ENCODE assay signal across 8 cellular contexts in the genomic region with DNA sequence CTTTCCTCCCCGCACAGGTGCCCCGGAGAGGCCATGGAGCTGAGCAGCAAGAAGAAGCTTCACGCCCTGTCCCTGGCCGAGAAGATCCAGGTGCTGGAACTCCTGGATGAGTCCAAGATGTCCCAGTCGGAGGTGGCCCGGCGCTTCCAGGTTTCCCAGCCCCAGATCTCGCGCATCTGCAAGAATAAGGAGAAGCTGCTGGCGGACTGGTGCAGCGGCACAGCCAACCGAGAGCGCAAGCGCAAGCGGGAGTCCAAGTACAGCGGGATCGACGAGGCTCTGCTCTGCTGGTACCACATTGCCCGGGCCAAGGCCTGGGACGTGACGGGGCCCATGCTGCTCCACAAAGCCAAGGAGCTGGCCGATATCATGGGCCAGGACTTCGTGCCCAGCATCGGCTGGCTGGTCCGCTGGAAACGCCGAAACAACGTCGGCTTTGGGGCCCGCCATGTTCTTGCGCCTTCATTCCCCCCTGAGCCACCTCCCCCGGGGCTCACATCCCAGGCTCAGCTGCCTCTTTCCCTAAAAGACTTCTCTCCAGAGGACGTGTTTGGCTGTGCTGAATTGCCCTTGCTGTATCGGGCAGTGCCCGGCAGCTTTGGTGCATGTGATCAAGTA. TPM values are rescaled to one million over a fixed set of nuclear protein-coding genes. Genes with fewer than 3 reads are reported as not detected.
DNase-seq lines count a peak whose midpoint lies in the region; ATAC-seq, FAIRE-seq and TF ChIP-seq lines count a peak whose summit lies in the region.

No MANE protein-coding gene starts in this region.

- H3K4me3 ChIP-seq in CD4-positive, CD25-positive, alpha-beta regulatory T cell (ENCODE audit: low read depth, low read length), result no peak overlapping the region
- H3K4me3 ChIP-seq in OCI-LY7 (ENCODE audit: low read depth, low read length, poor library complexity, severe bottlenecking) (peak overlapping the region; percentile 73), neural progenitor cell (peak overlapping the region; percentile 70)

- peaks cover 14% of the 10 kb centered on the region for H3K27me3 Mint-ChIP-seq in CD4-positive, CD25-positive, alpha-beta regulatory T cell
- H3K27me3 Mint-ChIP-seq in neural progenitor cell (ENCODE audit: insufficient read depth, low read depth), result peaks cover 12% of the 10 kb centered on the region

- POLR2A ChIA-PET in OCI-LY7 (lab: Charles Lee), result interaction anchor here (1.4 kb wide), 1 partner anchor 22 kb away, joined by 4 read pairs; a partner anchor contains a TSS

- H3K4me3 Mint-ChIP-seq in CD4-positive, CD25-positive, alpha-beta regulatory T cell, result peak overlapping the region; percentile 77 to 95 (median 86)
- H3K4me3 Mint-ChIP-seq in neural progenitor cell, result peak overlapping the region; percentile 88

- intact Hi-C loops in OCI-LY7 (cut with micrococcal nuclease; ENCODE audit: unreplicated experiment), result no loop called here

- no peaks in the 10 kb centered on the region for H3K27me3 ChIP-seq in CD4-positive, CD25-positive, alpha-beta regulatory T cell (ENCODE audit: control insufficient read depth, insufficient read depth, low read length)
- peaks cover 26% of the 10 kb centered on the region for H3K27me3 ChIP-seq in neural progenitor cell

- H3K36me3 ChIP-seq in CD4-positive, CD25-positive, alpha-beta regulatory T cell (ENCODE audit: control insufficient read depth, insufficient read depth, low read length), result peaks cover 17% of the 10 kb centered on the region
- H3K36me3 ChIP-seq in OCI-LY7 (ENCODE audit: insufficient read depth, low read length) (peaks cover 22% of the 10 kb centered on the region), neural progenitor cell (no peaks in the 10 kb centered on the region)

- CTCF ChIA-PET in OCI-LY7 (lab: Charles Lee; ENCODE audit: unreplicated experiment), result interaction anchor here (0.9 kb wide), 1 partner anchor 22 kb away, joined by 5 read pairs; a partner anchor contains a TSS

- peaks cover 5 to 18% (median 9%) of the 10 kb centered on the region in 4 donors for H3K4me1 Mint-ChIP-seq in CD4-positive, CD25-positive, alpha-beta regulatory T cell
- peaks cover 25% of the 10 kb centered on the region for H3K4me1 Mint-ChIP-seq in neural progenitor cell

- BruUV-seq in OCI-LY7 (replicated peaks; lab: Mats Ljungman, UMichigan), result no TSS peak

- no peak for ATAC-seq in CD4-positive, CD25-positive, alpha-beta regulatory T cell (ENCODE audit: low read depth in 2 of 2)
- ATAC-seq in esophagus mucosa (peak; percentile 7), left lobe of liver (no peak)

- DNase-seq in CD4-positive, CD25-positive, alpha-beta regulatory T cell, result no peak
- no peak for DNase-seq in OCI-LY7 (ENCODE audit: low spot score)
- DNase-seq in neural progenitor cell (ENCODE audit: low spot score), result peak; percentile 56
- no peak for DNase-seq in NCI-H2171 (lab: John Stamatoyannopoulos, UW)
- DNase-seq in T-helper 9 cell, result no peak
- DNase-seq in left lobe of liver (ENCODE audit: low spot score), result no peak
- no peak for DNase-seq in GM12891 (ENCODE audit: insufficient read length, low spot score)

- H4K20me1 ChIP-seq in OCI-LY7 (ENCODE audit: insufficient read depth, low read length), result no peaks in the 10 kb centered on the region
- H4K20me1 ChIP-seq in neural progenitor cell (ENCODE audit: low read depth), result peaks cover 30% of the 10 kb centered on the region

- H3K9ac ChIP-seq in neural progenitor cell, result no peak overlapping the region

- no peaks in the 10 kb centered on the region for H3K79me2 ChIP-seq in OCI-LY7 (ENCODE audit: insufficient read depth, low read depth, low read length)
- H3K79me2 ChIP-seq in neural progenitor cell (ENCODE audit: low read depth), result no peaks in the 10 kb centered on the region

- no peak for TF ChIP-seq CTCF in OCI-LY7 (conservative IDR thresholded peaks at IDR 0.05; ENCODE audit: low read length)
- TF ChIP-seq CTCF in neural progenitor cell (IDR thresholded peaks at IDR 0.05), result no peak

- TF ChIP-seq POLR2A in GM12891 (IDR thresholded peaks at IDR 0.05; ENCODE audit: low read depth, low read length), result no peak

- H3K4me2 ChIP-seq in OCI-LY7 (ENCODE audit: low read length) (peak overlapping the region; percentile 84), neural progenitor cell (peak overlapping the region; percentile 96)

- no peak for FAIRE-seq in GM12891 (lab: Jason Lieb, UNC)

- no peak overlapping the region for H2AFZ ChIP-seq in OCI-LY7 (ENCODE audit: low read length)
- peak overlapping the region; percentile 82 for H2AFZ ChIP-seq in neural progenitor cell (replicated peaks)

- no peak overlapping the region for H3K27ac ChIP-seq in CD4-positive, CD25-positive, alpha-beta regulatory T cell (ENCODE audit: insufficient read depth, low read length, poor library complexity, severe bottlenecking)
- H3K27ac ChIP-seq in OCI-LY7 (ENCODE audit: low read depth, low read length, poor library complexity, severe bottlenecking) (no peak overlapping the region), neural progenitor cell (no peak overlapping the region)

- H3K4me1 ChIP-seq in CD4-positive, CD25-positive, alpha-beta regulatory T cell (ENCODE audit: control insufficient read depth, insufficient read depth, low read length, poor library complexity, severe bottlenecking), result peaks cover 10% of the 10 kb centered on the region
- H3K4me1 ChIP-seq in OCI-LY7 (ENCODE audit: insufficient read depth, low read length, poor library complexity, severe bottlenecking) (peaks cover 10% of the 10 kb centered on the region), neural progenitor cell (peaks cover 23% of the 10 kb centered on the region)

- H3K9me3 Mint-ChIP-seq in CD4-positive, CD25-positive, alpha-beta regulatory T cell, result no peaks in the 10 kb centered on the region
- no peaks in the 10 kb centered on the region for H3K9me3 Mint-ChIP-seq in neural progenitor cell

- peaks cover 11% of the 10 kb centered on the region for H3K36me3 Mint-ChIP-seq in CD4-positive, CD25-positive, alpha-beta regulatory T cell
- H3K36me3 Mint-ChIP-seq in neural progenitor cell, result peaks cover 8% of the 10 kb centered on the region

- H3K9me3 ChIP-seq in CD4-positive, CD25-positive, alpha-beta regulatory T cell (ENCODE audit: control insufficient read depth in 2 of 2, low read length in 2 of 2), result no peaks in the 10 kb centered on the region
- H3K9me3 ChIP-seq in OCI-LY7 (ENCODE audit: low read length) (no peaks in the 10 kb centered on the region), neural progenitor cell (ENCODE audit: low read depth) (no peaks in the 10 kb centered on the region)

- H3K27ac Mint-ChIP-seq in CD4-positive, CD25-positive, alpha-beta regulatory T cell, result peak overlapping the region in 1 of 3 donors; percentile 59
- H3K27ac Mint-ChIP-seq in neural progenitor cell, result no peak overlapping the region

- H3K9me2 ChIP-seq in OCI-LY7 (ENCODE audit: insufficient read depth, low read length), result no peaks in the 10 kb centered on the region

- peaks cover 41% of the 10 kb centered on the region for H3F3A ChIP-seq in neural progenitor cell (ENCODE audit: low read depth)

TF ChIP-seq in GM12891, 5 proteins besides CTCF, POLR2A, EP300 and RAD21:
- TF ChIP-seq POLR2AphosphoS5 (IDR thresholded peaks at IDR 0.05; ENCODE audit: low read depth, low read length) (no peak), TAF1 (IDR thresholded peaks at IDR 0.05; ENCODE audit: low read depth, low read length) (no peak)

RNA-seq across cellular contexts. Expression of a gene that starts 1.3 kb away (rescaled TPM):
- 0.37 TPM for total RNA-seq in CD4-positive, CD25-positive, alpha-beta regulatory T cell
- polyA plus RNA-seq in CD4-positive, CD25-positive, alpha-beta regulatory T cell, result under 1 TPM; 0.19 to 0.90 (median 0.59) TPM
- total RNA-seq in OCI-LY7 (2014; rRNA removed; shearing (Covaris generic)), result 2.2 and 2.7 TPM in 2 replicates
- total RNA-seq in OCI-LY7 (2022) (2.0 TPM in 2 replicates), esophagus mucosa (0.16 TPM), neural progenitor cell (ENCODE audit: low replicate concordance) (2.5 and 4.3 TPM in 2 replicates), left lobe of liver (0.43 TPM)
- polyA plus RNA-seq in GM12891 (2012; ENCODE audit: low read depth, missing spikeins), result 0.53 TPM

RNA-seq across cellular contexts. Expression of a gene that starts 22.2 kb away (rescaled TPM):
- total RNA-seq in CD4-positive, CD25-positive, alpha-beta regulatory T cell, result 67.0 TPM
- 10 to 100 TPM; 70.3 to 81.4 (median 74.9) TPM for polyA plus RNA-seq in CD4-positive, CD25-positive, alpha-beta regulatory T cell
- total RNA-seq in OCI-LY7 (2014; rRNA removed; shearing (Covaris generic)), result 38.5 and 39.9 TPM in 2 replicates
- total RNA-seq in OCI-LY7 (2022) (62.2 and 64.2 TPM in 2 replicates), esophagus mucosa (30.4 TPM), neural progenitor cell (ENCODE audit: low replicate concordance) (63.3 and 72.1 TPM in 2 replicates), left lobe of liver (18.7 TPM)
- polyA plus RNA-seq in GM12891 (2012; ENCODE audit: low read depth, missing spikeins), result 29.9 TPM

RNA-seq across cellular contexts. Expression of a gene that starts 26.6 kb away (rescaled TPM):
- 40.3 TPM for total RNA-seq in CD4-positive, CD25-positive, alpha-beta regulatory T cell
- polyA plus RNA-seq in CD4-positive, CD25-positive, alpha-beta regulatory T cell, result 10 to 100 TPM; 11.1 to 16.9 (median 13.8) TPM
- total RNA-seq in OCI-LY7 (2014; rRNA removed; shearing (Covaris generic)), result 5.9 and 7.0 TPM in 2 replicates
- total RNA-seq in OCI-LY7 (2022) (20.7 and 24.0 TPM in 2 replicates), esophagus mucosa (3.4 TPM), neural progenitor cell (ENCODE audit: low replicate concordance) (0.47 and 1.2 TPM in 2 replicates), left lobe of liver (14.5 TPM)
- polyA plus RNA-seq in GM12891 (2012; ENCODE audit: low read depth, missing spikeins), result 15.8 TPM

RNA-seq across cellular contexts. Expression of a gene that starts 30.6 kb away (rescaled TPM):
- total RNA-seq in CD4-positive, CD25-positive, alpha-beta regulatory T cell, result 47.4 TPM
- 10 to 100 TPM; 48.7 to 55.1 (median 53.9) TPM for polyA plus RNA-seq in CD4-positive, CD25-positive, alpha-beta regulatory T cell
- total RNA-seq in OCI-LY7 (2014; rRNA removed; shearing (Covaris generic)), result 36.7 and 55.8 TPM in 2 replicates
- total RNA-seq in OCI-LY7 (2022) (31.5 and 37.6 TPM in 2 replicates), esophagus mucosa (37.1 TPM), neural progenitor cell (ENCODE audit: low replicate concordance) (5.8 and 28.3 TPM in 2 replicates), left lobe of liver (9.3 TPM)
- 14.3 TPM for polyA plus RNA-seq in GM12891 (2012; ENCODE audit: low read depth, missing spikeins)

RNA-seq across cellular contexts. Expression of a gene that starts 41.2 kb away (rescaled TPM):
- total RNA-seq in CD4-positive, CD25-positive, alpha-beta regulatory T cell, result 1.9 TPM
- polyA plus RNA-seq in CD4-positive, CD25-positive, alpha-beta regulatory T cell, result not detected
- total RNA-seq in OCI-LY7 (2014; rRNA removed; shearing (Covaris generic)), result not detected in 2 replicates
- total RNA-seq in OCI-LY7 (2022), result 1.7 and 3.9 TPM in 2 replicates
- 0.92 TPM for total RNA-seq in esophagus mucosa
- 0.11 and 0.87 TPM in 2 replicates for total RNA-seq in neural progenitor cell (ENCODE audit: low replicate concordance)
- 3.5 TPM for total RNA-seq in left lobe of liver
- 0.32 TPM for polyA plus RNA-seq in GM12891 (2012; ENCODE audit: low read depth, missing spikeins)
